ENCODE assay signal across 1 cellular context in the genomic region with DNA sequence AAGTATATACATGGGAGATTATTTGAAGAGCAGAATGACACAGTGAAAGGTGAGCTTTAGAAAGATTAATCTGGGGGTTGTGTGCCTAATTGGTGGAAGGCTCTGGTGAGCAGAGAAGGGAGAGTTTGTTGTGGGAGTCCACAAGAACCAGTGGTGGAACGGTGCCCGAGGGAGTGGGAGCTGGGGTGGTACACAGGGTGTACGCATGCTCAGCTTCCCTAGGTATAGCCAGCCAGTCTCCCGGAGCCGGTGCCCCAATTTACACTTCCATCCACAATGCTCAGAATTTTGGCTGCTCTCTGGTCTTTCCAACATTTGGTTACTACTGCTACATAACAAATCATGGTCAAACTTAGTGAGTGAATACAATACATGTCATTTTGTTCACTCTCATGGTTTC.
TF ChIP-seq lines count a peak whose summit lies in the region.

No MANE protein-coding gene starts in this region.

TF ChIP-seq in IMR-90, 13 proteins besides CTCF, POLR2A, EP300 and RAD21 (continued from another document):
- TF ChIP-seq, protein P1, sequence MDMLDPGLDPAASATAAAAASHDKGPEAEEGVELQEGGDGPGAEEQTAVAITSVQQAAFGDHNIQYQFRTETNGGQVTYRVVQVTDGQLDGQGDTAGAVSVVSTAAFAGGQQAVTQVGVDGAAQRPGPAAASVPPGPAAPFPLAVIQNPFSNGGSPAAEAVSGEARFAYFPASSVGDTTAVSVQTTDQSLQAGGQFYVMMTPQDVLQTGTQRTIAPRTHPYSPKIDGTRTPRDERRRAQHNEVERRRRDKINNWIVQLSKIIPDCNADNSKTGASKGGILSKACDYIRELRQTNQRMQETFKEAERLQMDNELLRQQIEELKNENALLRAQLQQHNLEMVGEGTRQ (IDR thresholded peaks at IDR 0.05; ENCODE audit: low read depth, low read length), result no peak
- TF ChIP-seq, protein P2, sequence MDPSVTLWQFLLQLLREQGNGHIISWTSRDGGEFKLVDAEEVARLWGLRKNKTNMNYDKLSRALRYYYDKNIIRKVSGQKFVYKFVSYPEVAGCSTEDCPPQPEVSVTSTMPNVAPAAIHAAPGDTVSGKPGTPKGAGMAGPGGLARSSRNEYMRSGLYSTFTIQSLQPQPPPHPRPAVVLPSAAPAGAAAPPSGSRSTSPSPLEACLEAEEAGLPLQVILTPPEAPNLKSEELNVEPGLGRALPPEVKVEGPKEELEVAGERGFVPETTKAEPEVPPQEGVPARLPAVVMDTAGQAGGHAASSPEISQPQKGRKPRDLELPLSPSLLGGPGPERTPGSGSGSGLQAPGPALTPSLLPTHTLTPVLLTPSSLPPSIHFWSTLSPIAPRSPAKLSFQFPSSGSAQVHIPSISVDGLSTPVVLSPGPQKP (IDR thresholded peaks at IDR 0.05; ENCODE audit: borderline replicate concordance, low read depth, low read length), result no peak
- no peak for TF ChIP-seq NFE2L2 (IDR thresholded peaks at IDR 0.05; ENCODE audit: low read depth, low read length)
- TF ChIP-seq BHLHE40 (IDR thresholded peaks at IDR 0.05; ENCODE audit: low read depth, low read length), result no peak
- no peak for TF ChIP-seq CEBPB (IDR thresholded peaks at IDR 0.05; ENCODE audit: low read depth, low read length)
